Comparison of ENCODE assay signal across 10 cellular contexts in genomic region chr1:32905588-32905987, GRCh38. TPM values are rescaled to one million over a fixed set of nuclear protein-coding genes. Genes with fewer than 3 reads are reported as not detected.
"Had no signal": no experiment of that assay in that cellular context is flagged by ENCODE, and none has a peak within 500 bp of the region (broad histone marks: within the 10 kb centered on the region; RNA-seq: fewer than 3 reads in every experiment).

No MANE protein-coding gene starts in this region.

RNA-seq across cellular contexts. Expression of gene TMEM54, which starts 4.4 kb away (rescaled TPM):
- total RNA-seq: activated CD4-positive, alpha-beta memory T cell treated with anti-CD3 and anti-CD28 coated beads, Interleukin-2, amount 10 ng/mL, durations not matched to agents 7 days and 5 days; activated CD4-positive, alpha-beta T cell treated with anti-CD3 and anti-CD28 coated beads, Interleukin-2, amount 10 ng/mL, durations not matched to agents 7 days and 5 days; activated CD8-positive, alpha-beta memory T cell treated with anti-CD3 and anti-CD28 coated beads, Interleukin-2, amount 10 ng/mL, durations not matched to agents 7 days and 5 days; activated CD8-positive, alpha-beta T cell treated with anti-CD3 and anti-CD28 coated beads, Interleukin-2, amount 10 ng/mL, durations not matched to agents 7 days and 5 days; activated naive CD8-positive, alpha-beta T cell treated with anti-CD3 and anti-CD28 coated beads, Interleukin-2, amount 10 ng/mL, durations not matched to agents 7 days and 5 days had no signal

RNA-seq across cellular contexts. Expression of gene HPCA, which starts 19.3 kb away (rescaled TPM):
- total RNA-seq: activated CD4-positive, alpha-beta T cell treated with anti-CD3 and anti-CD28 coated beads, Interleukin-2, amount 10 ng/mL, durations not matched to agents 7 days and 5 days; activated CD8-positive, alpha-beta T cell treated with anti-CD3 and anti-CD28 coated beads, Interleukin-2, amount 10 ng/mL, durations not matched to agents 7 days and 5 days; ascending aorta; bronchial epithelial cell; cardiac muscle cell had no signal
- polyA plus RNA-seq: cardiac muscle cell had no signal

RNA-seq across cellular contexts. Expression of gene FNDC5, which starts 34.9 kb away (rescaled TPM):
- total RNA-seq: activated CD4-positive, alpha-beta memory T cell treated with anti-CD3 and anti-CD28 coated beads, Interleukin-2, amount 10 ng/mL, durations not matched to agents 7 days and 5 days; activated CD4-positive, alpha-beta T cell treated with anti-CD3 and anti-CD28 coated beads for 36 hours; activated CD4-positive, alpha-beta T cell treated with anti-CD3 and anti-CD28 coated beads, Interleukin-2, amount 10 ng/mL, durations not matched to agents 7 days and 5 days; activated CD8-positive, alpha-beta memory T cell treated with anti-CD3 and anti-CD28 coated beads, Interleukin-2, amount 10 ng/mL, durations not matched to agents 7 days and 5 days; activated CD8-positive, alpha-beta T cell treated with anti-CD3 and anti-CD28 coated beads, Interleukin-2, amount 10 ng/mL, durations not matched to agents 7 days and 5 days; activated naive CD8-positive, alpha-beta T cell treated with anti-CD3 and anti-CD28 coated beads, Interleukin-2, amount 10 ng/mL, durations not matched to agents 7 days and 5 days; activated T-helper 2 cell treated with anti-CD3 and anti-CD28 coated beads, Interferon-gamma antibody, Interleukin-2, Interleukin-4, amounts not matched to agents 10 μg/mL and 5 μg/mL and 100 μg/mL, durations not matched to agents 14 hours and 24 hours and 36 hours; bronchial epithelial cell had no signal
